ENCODE assay signal across 23 cellular contexts in the genomic region with DNA sequence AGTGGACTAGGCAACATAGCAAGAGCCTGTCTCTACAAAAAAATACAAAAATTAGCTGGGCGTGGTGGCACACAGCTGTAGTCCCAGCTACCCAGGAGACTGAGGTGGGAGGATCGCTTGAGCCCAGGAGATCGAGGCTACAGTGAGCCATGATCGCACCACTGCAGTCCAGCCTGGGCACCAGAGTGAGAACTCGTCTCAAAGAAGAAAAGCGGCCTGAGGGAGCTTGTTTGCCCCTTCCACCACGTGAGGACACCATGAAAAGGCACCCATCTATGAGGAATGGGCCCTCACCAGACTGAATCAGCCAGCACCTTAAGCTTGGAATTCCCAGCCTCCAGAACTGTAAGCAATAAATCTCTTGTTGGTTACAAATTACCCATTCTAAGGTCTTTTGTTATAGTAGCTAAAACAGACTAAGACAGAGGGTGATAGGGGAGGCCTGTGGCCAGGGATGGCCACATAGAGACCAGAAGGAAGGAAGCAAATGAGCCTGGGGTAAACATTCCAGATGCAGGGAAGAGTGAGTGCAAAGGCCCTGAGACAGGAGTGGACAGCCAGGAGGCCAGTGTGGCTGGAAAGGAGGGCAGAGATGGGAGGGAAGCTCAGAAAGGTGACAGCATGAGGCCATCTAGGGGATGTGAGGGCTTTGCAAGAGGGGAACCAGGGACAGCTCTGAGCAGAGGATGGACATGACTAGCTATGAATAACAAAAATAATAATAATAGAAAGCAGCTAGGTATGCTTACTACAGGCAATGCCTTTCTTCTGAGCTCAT.
"Had no signal": no experiment of that assay in that cellular context is flagged by ENCODE, and none has a peak within 500 bp of the region (broad histone marks: within the 10 kb centered on the region; RNA-seq: fewer than 3 reads in every experiment).

No MANE protein-coding gene starts in this region.

- ATAC-seq: HepG2 had no signal

- FAIRE-seq: HepG2, RCC 7860 had no signal

- H3K9me3 ChIP-seq: MG63, SJSA1 had no signal

- H3K4me3 ChIP-seq: MG63, SJSA1, SK-N-MC had no signal

- H3K27me3 ChIP-seq: MG63, SJSA1 had no signal

- H3K27ac ChIP-seq: SJSA1, SK-N-MC had no signal

- H3K4me1 ChIP-seq: SJSA1 had no signal

- H3K36me3 ChIP-seq: MG63, SJSA1 had no signal

- DNase-seq: IMR-90, Karpas-422, KG1, MG63, NCI-H1092 treated with DMSO at 0.1 percent for 48 hours, NCI-H1436, NCI-H187, NCI-H2029, NCI-H2081 treated with DMSO at 0.1 percent for 48 hours, NCI-H2171, NCI-H226, NCI-H446, NCI-H510A, NCI-H524 treated with DMSO at 0.1 percent for 48 hours, NCI-H69, NCI-H774, Right ventricle myocardium superior, RPMI8226, SIG-M5 had no signal
